In the genomic region with DNA sequence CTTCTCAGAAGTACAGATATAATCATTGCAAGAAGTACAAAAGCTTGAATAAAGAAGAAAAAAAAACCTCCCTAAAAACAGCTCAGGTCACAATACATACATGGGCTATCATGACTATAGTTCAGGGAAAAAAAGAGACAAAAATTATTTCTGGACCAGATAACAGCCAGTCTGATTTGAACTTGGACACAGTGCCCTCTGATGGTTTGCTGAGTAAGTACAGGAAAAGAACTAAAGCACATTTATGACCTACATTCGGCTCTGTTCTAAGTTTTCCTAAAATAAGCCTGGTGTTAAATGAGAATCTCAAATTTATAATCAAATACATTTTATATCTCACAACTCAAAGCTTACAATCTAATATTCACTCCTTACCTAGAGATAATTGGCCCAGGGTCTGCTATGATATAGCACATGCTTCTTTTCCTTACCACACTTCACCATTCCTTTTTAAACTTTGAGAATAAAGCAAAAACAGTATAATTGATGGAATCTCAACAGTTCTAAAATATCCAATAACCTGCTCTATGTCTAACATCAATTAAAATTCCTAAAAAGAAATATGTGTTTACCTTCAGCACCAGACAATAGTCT, we compare ENCODE assay signal across 8 cellular contexts.
DNase-seq lines count a peak whose midpoint lies in the region; ATAC-seq lines count a peak whose summit lies in the region.

No MANE protein-coding gene starts in this region.

- POLR2A ChIA-PET in T-cell (lab: Charles Lee): interaction anchor here in 1 of 2 donors (0.6 kb wide), 1 partner anchor 333 kb away, joined by 3 read pairs; no protein-coding TSS in a partner anchor
- POLR2A ChIA-PET in naive thymus-derived CD8-positive, alpha-beta T cell (lab: Charles Lee): no interaction called here

- CTCF ChIA-PET in T-cell (lab: Charles Lee): interaction anchor here (0.6 to 1.7 kb wide), 9 partner anchors 9 to 742 kb away, joined by 3 to 7 read pairs (median 3); no protein-coding TSS in a partner anchor

- no peaks in the 10 kb centered on the region for H3K9me3 Mint-ChIP-seq in T-cell
- H3K9me3 Mint-ChIP-seq in naive thymus-derived CD8-positive, alpha-beta T cell: no peaks in the 10 kb centered on the region

- ATAC-seq in GM18868 (IDR thresholded peaks at IDR 0.05; ENCODE audit: unreplicated experiment) (peak; percentile 70), T-cell (replicated peaks in 1 of 4) (peak in 3 of 4 experiments; percentile 29 to 60 (median 34)), esophagus mucosa (peak; percentile 70), GM18858 (IDR thresholded peaks at IDR 0.05; ENCODE audit: unreplicated experiment) (no peak)
- peak; percentile 39 to 48 for ATAC-seq in naive thymus-derived CD8-positive, alpha-beta T cell

- peaks cover 0 to 4% (median 0%) of the 10 kb centered on the region in 3 donors for H3K4me1 Mint-ChIP-seq in T-cell
- H3K4me1 Mint-ChIP-seq in naive thymus-derived CD8-positive, alpha-beta T cell: no peaks in the 10 kb centered on the region

- H3K27ac Mint-ChIP-seq in T-cell: no peak overlapping the region
- H3K27ac Mint-ChIP-seq in naive thymus-derived CD8-positive, alpha-beta T cell: no peak overlapping the region

- H3K27me3 Mint-ChIP-seq in T-cell: no peaks in the 10 kb centered on the region
- H3K27me3 Mint-ChIP-seq in naive thymus-derived CD8-positive, alpha-beta T cell: peaks cover 0 to 2% (median 0%) of the 10 kb centered on the region in 5 donors

- H3K36me3 Mint-ChIP-seq in T-cell: no peaks in the 10 kb centered on the region
- peaks cover 0 to 3% (median 0%) of the 10 kb centered on the region in 3 donors for H3K36me3 Mint-ChIP-seq in naive thymus-derived CD8-positive, alpha-beta T cell

- H3K4me3 Mint-ChIP-seq in T-cell: no peak overlapping the region
- H3K4me3 Mint-ChIP-seq in naive thymus-derived CD8-positive, alpha-beta T cell: no peak overlapping the region

- DNase-seq in CD1c-positive myeloid dendritic cell (ENCODE audit: extremely low spot score) (peak; percentile 51), NCI-H1092 (lab: John Stamatoyannopoulos, UW) (peak; percentile 6), T-cell (peak in 13 of 34 experiments; percentile 1 to 16 (median 13)), HuH-7 (ENCODE audit: low spot score) (no peak)
- DNase-seq in naive thymus-derived CD8-positive, alpha-beta T cell: peak in 6 of 10 donors; percentile 16 to 49 (median 26)
